ENCODE assay signal across 18 cellular contexts in genomic region chr5:42225009-42225408, GRCh38.
"Had no signal": no experiment of that assay in that cellular context is flagged by ENCODE, and none has a peak within 500 bp of the region (broad histone marks: within the 10 kb centered on the region; RNA-seq: fewer than 3 reads in every experiment).

No MANE protein-coding gene starts in this region.

- H3K4me3 Mint-ChIP-seq: naive thymus-derived CD4-positive, alpha-beta T cell had no signal

- H3K9me3 Mint-ChIP-seq: naive thymus-derived CD4-positive, alpha-beta T cell had no signal

- H3K4me3 ChIP-seq: coronary artery, dorsolateral prefrontal cortex, esophagus muscularis mucosa, gastroesophageal sphincter, heart left ventricle, hepatocyte, left lung, lower lobe of right lung had no signal

- H3K36me3 ChIP-seq: esophagus muscularis mucosa, gastroesophageal sphincter, heart left ventricle, left lung, lower lobe of right lung had no signal

- H3K4me1 ChIP-seq: esophagus muscularis mucosa, foreskin keratinocyte, gastroesophageal sphincter, heart left ventricle, left lung, lower lobe of right lung had no signal

- H3K27ac ChIP-seq: coronary artery, dorsolateral prefrontal cortex, esophagus muscularis mucosa, foreskin keratinocyte, gastroesophageal sphincter, heart left ventricle, hepatocyte, left lung, lower lobe of right lung had no signal

- H3K27ac Mint-ChIP-seq: naive thymus-derived CD4-positive, alpha-beta T cell had no signal

- H3K36me3 Mint-ChIP-seq: naive thymus-derived CD4-positive, alpha-beta T cell had no signal

- H3K9me3 ChIP-seq: esophagus muscularis mucosa, gastroesophageal sphincter, heart left ventricle, left lung, lower lobe of right lung had no signal

- ATAC-seq: foreskin keratinocyte; gastroesophageal sphincter; heart left ventricle; left cardiac atrium; left lung; left ventricle myocardium superior; lower lobe of right lung; naive thymus-derived CD4-positive, alpha-beta T cell had no signal

- H3K4me1 Mint-ChIP-seq: naive thymus-derived CD4-positive, alpha-beta T cell had no signal

- H3K27me3 ChIP-seq: dorsolateral prefrontal cortex, esophagus muscularis mucosa, foreskin keratinocyte, gastroesophageal sphincter, heart left ventricle, hepatocyte, left lung had no signal

- DNase-seq: dermis blood vessel endothelial cell; dorsolateral prefrontal cortex; effector CD4-positive, alpha-beta T cell; effector memory CD4-positive, alpha-beta T cell; foreskin keratinocyte; heart left ventricle; hypothalamus; left cardiac atrium; left lung; left ventricle myocardium superior; lower lobe of right lung; mesendoderm; midbrain; naive thymus-derived CD4-positive, alpha-beta T cell had no signal
